In genomic region chr9:69815313-69815712, GRCh38 we compare ENCODE assay signal across 1 cellular context.
TF ChIP-seq lines count a peak whose summit lies in the region.

No MANE protein-coding gene starts in this region.

TF ChIP-seq in GM23338, 12 proteins besides CTCF, POLR2A, EP300 and RAD21 (continued from another document):
- TF ChIP-seq ZNF462 (CRISPR knock-in tag; IDR thresholded peaks at IDR 0.05) (no peak), EZH2 (IDR thresholded peaks at IDR 0.05; ENCODE audit: low read depth, unreplicated experiment) (no peak), POLR2AphosphoS5 (IDR thresholded peaks at IDR 0.05; ENCODE audit: low read depth) (no peak), REST (IDR thresholded peaks at IDR 0.05; ENCODE audit: unreplicated experiment) (no peak), EZH2phosphoT487 (IDR thresholded peaks at IDR 0.05; ENCODE audit: unreplicated experiment) (no peak)
TF ChIP-seq in GM23338: peak in this region for 0.
